In genomic region chr5:68148096-68148495, GRCh38 we compare ENCODE assay signal across 15 cellular contexts.
DNase-seq lines count a peak whose midpoint lies in the region; ATAC-seq and TF ChIP-seq lines count a peak whose summit lies in the region.
"Had no signal": no experiment of that assay in that cellular context is flagged by ENCODE, and none has a peak within 500 bp of the region (broad histone marks: within the 10 kb centered on the region; RNA-seq: fewer than 3 reads in every experiment).

No MANE protein-coding gene starts in this region.

- H3K27ac Mint-ChIP-seq in naive thymus-derived CD8-positive, alpha-beta T cell: no peak overlapping the region

- peaks cover 0 to 3% (median 0%) of the 10 kb centered on the region in 3 donors for H3K36me3 Mint-ChIP-seq in naive thymus-derived CD8-positive, alpha-beta T cell

- no peaks in the 10 kb centered on the region for H3K27me3 Mint-ChIP-seq in naive thymus-derived CD8-positive, alpha-beta T cell

- H3K4me3 ChIP-seq in Loucy (ENCODE audit: low read length, poor library complexity, severe bottlenecking): no peak overlapping the region

- no peaks in the 10 kb centered on the region for H3K4me1 Mint-ChIP-seq in naive thymus-derived CD8-positive, alpha-beta T cell

- DNase-seq in NK-92 (lab: John Stamatoyannopoulos, UW; ENCODE audit: unreplicated experiment): no peak
- no peak for DNase-seq in CD1c-positive myeloid dendritic cell (ENCODE audit: extremely low spot score)
- DNase-seq in naive thymus-derived CD8-positive, alpha-beta T cell: no peak
- DNase-seq: activated naive CD4-positive, alpha-beta T cell treated with anti-CD3 and anti-CD28 coated beads, Interleukin-2, amount 50 U/mL, for 16 hours; caudate nucleus; DMS79; NCI-H1105; NCI-H524 treated with DMSO at 0.1 percent for 48 hours; stimulated activated CD4-positive, alpha-beta T cell treated with anti-CD3 and anti-CD28 coated beads, Interleukin-4, amount 100 ng/mL, for 4 hours had no signal

- H3K4me1 ChIP-seq in Loucy (ENCODE audit: insufficient read depth, low read length, poor library complexity, severe bottlenecking): no peaks in the 10 kb centered on the region

- no peaks in the 10 kb centered on the region for H3K27me3 ChIP-seq in Loucy (ENCODE audit: insufficient read depth, low read length, poor library complexity, severe bottlenecking)

- no peaks in the 10 kb centered on the region for H3K79me2 ChIP-seq in Loucy (ENCODE audit: insufficient read depth, low read length)

- ATAC-seq in GM18502 (IDR thresholded peaks at IDR 0.05; ENCODE audit: poor library complexity, unreplicated experiment): peak; percentile 49
- ATAC-seq in GM19452 (IDR thresholded peaks at IDR 0.05; ENCODE audit: unreplicated experiment): peak; percentile 45
- peak; percentile 34 for ATAC-seq in HG02870 (IDR thresholded peaks at IDR 0.05; ENCODE audit: unreplicated experiment)
- no peak for ATAC-seq in GM19351 (IDR thresholded peaks at IDR 0.05; ENCODE audit: unreplicated experiment)
- no peak for ATAC-seq in naive thymus-derived CD8-positive, alpha-beta T cell
- ATAC-seq: HCT116 had no signal

- no peaks in the 10 kb centered on the region for H3K9me2 ChIP-seq in Loucy (replicated peaks; ENCODE audit: low read depth, low read length)

- H4K20me1 ChIP-seq in Loucy (ENCODE audit: insufficient read depth, low read length, poor library complexity, severe bottlenecking): no peaks in the 10 kb centered on the region

- no peaks in the 10 kb centered on the region for H3K36me3 ChIP-seq in Loucy (ENCODE audit: insufficient read depth, low read length)

- H3K9ac ChIP-seq in Loucy (ENCODE audit: low read depth, low read length, poor library complexity, severe bottlenecking): no peak overlapping the region

- H3K4me3 Mint-ChIP-seq in naive thymus-derived CD8-positive, alpha-beta T cell: no peak overlapping the region

- POLR2A ChIA-PET in naive thymus-derived CD8-positive, alpha-beta T cell (lab: Charles Lee): no interaction called here

- 0 out of 2 replicates have a peak overlapping the region, but pooled peaks have one; percentile 11 for H2AFZ ChIP-seq in Loucy (ENCODE audit: low read length)

- H3K9me3 Mint-ChIP-seq in naive thymus-derived CD8-positive, alpha-beta T cell: peaks cover 0 to 7% (median 0%) of the 10 kb centered on the region in 9 donors

- no peaks in the 10 kb centered on the region for H3K9me3 ChIP-seq in Loucy (ENCODE audit: insufficient read depth, low read depth, low read length)

- H3F3A ChIP-seq in Loucy (ENCODE audit: low read depth): no peaks in the 10 kb centered on the region

- no peak overlapping the region for H3K4me2 ChIP-seq in Loucy (ENCODE audit: low read depth, low read length, poor library complexity, severe bottlenecking)

- TF ChIP-seq CTCF in Loucy (conservative IDR thresholded peaks at IDR 0.05; ENCODE audit: low read length): no peak

Comparison
In these comparisons a context has a peak if more than half of its experiments do, and no peak if none do; other contexts are left out.
1. ATAC-seq: peak in GM18502 (single experiment), GM19452 (single experiment) and HG02870 (single experiment); none in GM19351 (single experiment) and naive thymus-derived CD8-positive, alpha-beta T cell (0 of 2).